Comparison of ENCODE assay signal across 22 cellular contexts in genomic region chr5:36826694-36827093, GRCh38.
"Had no signal": no experiment of that assay in that cellular context is flagged by ENCODE, and none has a peak within 500 bp of the region (broad histone marks: within the 10 kb centered on the region; RNA-seq: fewer than 3 reads in every experiment).

No MANE protein-coding gene starts in this region.

- H3K36me3 Mint-ChIP-seq: immature natural killer cell, mesothelial cell of epicardium, naive B cell had no signal

- H3K36me3 ChIP-seq: colonic mucosa, esophagus muscularis mucosa, gastroesophageal sphincter, heart left ventricle, left lung, lower lobe of right lung had no signal

- H3K79me2 ChIP-seq: hepatocyte had no signal

- H3K4me3 ChIP-seq: colonic mucosa, esophagus muscularis mucosa, gastroesophageal sphincter, heart left ventricle, hepatocyte, left lung, lower lobe of right lung, mucosa of descending colon had no signal

- H3K27ac ChIP-seq: colonic mucosa, esophagus muscularis mucosa, foreskin keratinocyte, gastroesophageal sphincter, heart left ventricle, hepatocyte, left lung, lower lobe of right lung had no signal

- H3K9me3 Mint-ChIP-seq: mesothelial cell of epicardium, naive B cell had no signal

- H2AFZ ChIP-seq: hepatocyte had no signal

- ATAC-seq: foreskin keratinocyte, gastroesophageal sphincter, heart left ventricle, left colon, left lung, left ventricle myocardium superior, lower lobe of right lung, mucosa of descending colon had no signal

- H3K4me1 Mint-ChIP-seq: immature natural killer cell, mesothelial cell of epicardium, naive B cell had no signal

- DNase-seq: colonic mucosa; cortex of kidney; effector CD8-positive, alpha-beta T cell; foreskin keratinocyte; heart left ventricle; hypothalamus; immature natural killer cell; islet precursor cell; kidney; kidney glomerular epithelial cell; left colon; left lung; left ventricle myocardium superior; lower lobe of right lung; mesenchymal stem cell; mucosa of descending colon; naive B cell had no signal

- H3K27ac Mint-ChIP-seq: dendritic cell treated with granulocyte-macrophage colony-stimulating factor and Interleukin-4, amounts not matched to agents 40 ng/mL and 50 ng/mL, for 4 days; immature natural killer cell; mesothelial cell of epicardium; naive B cell had no signal

- H3K4me2 ChIP-seq: hepatocyte had no signal

- H3K4me3 Mint-ChIP-seq: dendritic cell treated with granulocyte-macrophage colony-stimulating factor and Interleukin-4, amounts not matched to agents 40 ng/mL and 50 ng/mL, for 4 days; immature natural killer cell; mesothelial cell of epicardium; naive B cell had no signal

- H3K27me3 ChIP-seq: colonic mucosa, esophagus muscularis mucosa, gastroesophageal sphincter, left lung had no signal

- H3K9me3 ChIP-seq: colonic mucosa, gastroesophageal sphincter, left lung, lower lobe of right lung, mucosa of descending colon had no signal

- H3K4me1 ChIP-seq: colonic mucosa, esophagus muscularis mucosa, foreskin keratinocyte, heart left ventricle, left lung had no signal
